In genomic region chr10:116974442-116975005, GRCh38 we compare ENCODE assay signal across 2 cellular contexts.
TF ChIP-seq lines count a peak whose summit lies in the region.

No MANE protein-coding gene starts in this region.

TF ChIP-seq in A549, 52 proteins besides CTCF, POLR2A, EP300 and RAD21 (continued from another document):
- TF ChIP-seq MAX (IDR thresholded peaks at IDR 0.05), result no peak
- no peak for TF ChIP-seq RFX5 (IDR thresholded peaks at IDR 0.05)
- no peak for TF ChIP-seq FOSB (CRISPR knock-in tag; IDR thresholded peaks at IDR 0.05)
- no peak for TF ChIP-seq RNF2 (IDR thresholded peaks at IDR 0.05; ENCODE audit: borderline replicate concordance, low read depth)
- TF ChIP-seq GATA3 (IDR thresholded peaks at IDR 0.05; ENCODE audit: borderline replicate concordance), result peak; percentile 59; the same call in 1 of the 2 replicates
- TF ChIP-seq PHF8 (IDR thresholded peaks at IDR 0.05; ENCODE audit: borderline replicate concordance, low read depth), result no peak
- peak; percentile 61 to 83; a peak in 3 of 4 replicates for TF ChIP-seq CEBPB (IDR thresholded peaks at IDR 0.05)
- peak in 1 of 2 experiments; percentile 14; a peak in 1 of 5 replicates for TF ChIP-seq JUN (IDR thresholded peaks at IDR 0.05)
- no peak for TF ChIP-seq ELK1 (IDR thresholded peaks at IDR 0.05; ENCODE audit: low read depth, low read length)
- TF ChIP-seq FOXS1 (CRISPR knock-in tag; IDR thresholded peaks at IDR 0.05), result no peak
- no peak for TF ChIP-seq BHLHE40 (IDR thresholded peaks at IDR 0.05; ENCODE audit: low read depth, low read length)
- TF ChIP-seq ZC3H11A (IDR thresholded peaks at IDR 0.05), result no peak
- no peak for TF ChIP-seq ZSCAN20 (CRISPR knock-in tag; IDR thresholded peaks at IDR 0.05)
- no peak for TF ChIP-seq USF2 (IDR thresholded peaks at IDR 0.05)
- no peak for TF ChIP-seq HDAC2 (IDR thresholded peaks at IDR 0.05)
- TF ChIP-seq RARB (CRISPR knock-in tag; IDR thresholded peaks at IDR 0.05), result no peak
- TF ChIP-seq EHF (CRISPR knock-in tag; IDR thresholded peaks at IDR 0.05), result no peak
- no peak for TF ChIP-seq FOSL2 (IDR thresholded peaks at IDR 0.05)
- TF ChIP-seq FOSL2 (CRISPR knock-in tag; IDR thresholded peaks at IDR 0.05), result peak; percentile 87
- TF ChIP-seq SMC3 (IDR thresholded peaks at IDR 0.05), result no peak
- no peak for TF ChIP-seq HOXB13 (CRISPR knock-in tag; IDR thresholded peaks at IDR 0.05; ENCODE audit: low read depth)

TF ChIP-seq in SK-N-SH, 30 proteins besides CTCF, POLR2A, EP300 and RAD21 (continued from another document):
- TF ChIP-seq USF2 (IDR thresholded peaks at IDR 0.05; ENCODE audit: borderline replicate concordance, low read depth, low read length), result no peak
- no peak for TF ChIP-seq RFX5 (IDR thresholded peaks at IDR 0.05; ENCODE audit: low read length)
- TF ChIP-seq EZH2phosphoT487 (IDR thresholded peaks at IDR 0.05; ENCODE audit: borderline replicate concordance, low read depth), result no peak
- TF ChIP-seq ZBTB33 (IDR thresholded peaks at IDR 0.05; ENCODE audit: borderline replicate concordance, low read depth), result no peak
- peak; percentile 74 for TF ChIP-seq TCF12 (IDR thresholded peaks at IDR 0.05)
- no peak for TF ChIP-seq USF1 (IDR thresholded peaks at IDR 0.05; ENCODE audit: borderline replicate concordance, low read depth)
- no peak for TF ChIP-seq REST (IDR thresholded peaks at IDR 0.05; ENCODE audit: low read depth, low read length)
- TF ChIP-seq FOXJ3 (CRISPR knock-in tag; IDR thresholded peaks at IDR 0.05), result no peak
- TF ChIP-seq FOSL2 (IDR thresholded peaks at IDR 0.05; ENCODE audit: borderline replicate concordance, low read depth), result peak; percentile 94
- no peak for TF ChIP-seq RXRA (IDR thresholded peaks at IDR 0.05; ENCODE audit: borderline replicate concordance, low read depth)
- no peak for TF ChIP-seq CHD2 (IDR thresholded peaks at IDR 0.05; ENCODE audit: low read length, partially characterized antibody)
- TF ChIP-seq JUND (IDR thresholded peaks at IDR 0.05), result peak; percentile 92
